11 cellular contexts compared by ENCODE assay signal in genomic region chrX:75038925-75039324, GRCh38.
A peak's percentile ranks its signal among the peaks of the same experiment; 100 is the strongest.
DNase-seq lines count a peak whose midpoint lies in the region; ATAC-seq, FAIRE-seq and TF ChIP-seq lines count a peak whose summit lies in the region.
"Had no signal": no experiment of that assay in that cellular context is flagged by ENCODE, and none has a peak within 500 bp of the region (broad histone marks: within the 10 kb centered on the region; RNA-seq: fewer than 3 reads in every experiment).

No MANE protein-coding gene starts in this region.

- dilution Hi-C loops in keratinocyte (cut with MboI; ENCODE audit: extremely low pct_ligation_motif_present, low sequenced_read_pairs), result no loop called here

- H3K79me2 ChIP-seq in GM23248 (ENCODE audit: insufficient read depth) (no peaks in the 10 kb centered on the region), keratinocyte (ENCODE audit: control insufficient read depth, insufficient read depth, low read length) (no peaks in the 10 kb centered on the region)
- H3K79me2 ChIP-seq: hepatocyte had no signal

- peaks cover 17% of the 10 kb centered on the region for H3K9me3 Mint-ChIP-seq in T-helper 2 cell treated with Interferon-gamma antibody and Interleukin-4, amounts not matched to agents 5 μg/mL and 100 μg/mL, for 36 hours
- H3K9me3 Mint-ChIP-seq in glutamatergic neuron (ENCODE audit: unreplicated experiment), result peaks cover 18% of the 10 kb centered on the region

- H3K4me1 Mint-ChIP-seq in T-helper 2 cell treated with Interferon-gamma antibody and Interleukin-4, amounts not matched to agents 5 μg/mL and 100 μg/mL, for 36 hours (ENCODE audit: low read depth), result no peaks in the 10 kb centered on the region
- no peaks in the 10 kb centered on the region for H3K4me1 Mint-ChIP-seq in glutamatergic neuron (ENCODE audit: low read depth, unreplicated experiment)

- WGBS in GM23248 (ENCODE audit: low coverage in 1 of 2, low lambda C conversion rate in 2 of 2, missing lambda C conversion rate in 2 of 2), 2 experiments, result 0 to 14% methylated on average over 1 of the region's 1 CpG

- DNase-seq in DMS53 (lab: John Stamatoyannopoulos, UW) (peak; percentile 41), DMS53 treated with DMSO at 0.1 percent for 48 hours (lab: John Stamatoyannopoulos, UW; ENCODE audit: unreplicated experiment) (no peak), GM23248 (peak; percentile 18), keratinocyte (ENCODE audit: low read depth, low spot score) (no peak), glutamatergic neuron (no peak)
- DNase-seq in T-helper 2 cell treated with Interferon-gamma antibody and Interleukin-4, amounts not matched to agents 5 μg/mL and 100 μg/mL, for 36 hours (ENCODE audit: low spot score), result peak; percentile 4
- DNase-seq in activated effector memory CD4-positive, alpha-beta T cell treated with anti-CD3 and anti-CD28 coated beads, Interleukin-2, amount 50 U/mL, for 16 hours, result no peak
- DNase-seq: activated CD8-positive, alpha-beta memory T cell treated with anti-CD3 and anti-CD28 coated beads, Interleukin-2, amount 50 U/mL, for 4 hours had no signal

- no peaks in the 10 kb centered on the region for H3K9me1 ChIP-seq in keratinocyte (ENCODE audit: control insufficient read depth, extremely low read depth, insufficient read depth, low read length)

- H3K27ac Mint-ChIP-seq in T-helper 2 cell treated with Interferon-gamma antibody and Interleukin-4, amounts not matched to agents 5 μg/mL and 100 μg/mL, for 36 hours, result no peak overlapping the region
- H3K27ac Mint-ChIP-seq in glutamatergic neuron (ENCODE audit: unreplicated experiment), result no peak overlapping the region

- no peak overlapping the region for H3K27ac ChIP-seq in GM23248
- no peak overlapping the region for H3K27ac ChIP-seq in keratinocyte (ENCODE audit: control insufficient read depth, insufficient read depth, low read length)
- H3K27ac ChIP-seq: hepatocyte had no signal

- no peak overlapping the region for H3K9ac ChIP-seq in GM23248
- H3K9ac ChIP-seq in keratinocyte (ENCODE audit: control insufficient read depth, extremely low read depth, insufficient read depth, low read length), result no peak overlapping the region

- no peaks in the 10 kb centered on the region for H3K9me2 ChIP-seq in GM23248 (ENCODE audit: insufficient read depth)

- TF ChIP-seq POLR2A in GM18505 (IDR thresholded peaks at IDR 0.05; ENCODE audit: borderline replicate concordance, extremely low read depth, insufficient read depth, insufficient read length), result no peak

- in situ Hi-C loops in GM23248 (cut with MboI), result no loop called here

- FAIRE-seq in keratinocyte (lab: Jason Lieb, UNC), result no peak
- FAIRE-seq: A204.1 had no signal

- H3K4me3 ChIP-seq in GM23248 (no peak overlapping the region), keratinocyte (ENCODE audit: control insufficient read depth in 2 of 3, extremely low read depth in 1 of 3, insufficient read depth in 2 of 3, low read depth in 1 of 3, low read length in 3 of 3) (no peak overlapping the region)
- H3K4me3 ChIP-seq: hepatocyte had no signal

- no peaks in the 10 kb centered on the region for H3K36me3 Mint-ChIP-seq in T-helper 2 cell treated with Interferon-gamma antibody and Interleukin-4, amounts not matched to agents 5 μg/mL and 100 μg/mL, for 36 hours (ENCODE audit: low read depth)
- peaks cover 15% of the 10 kb centered on the region for H3K36me3 Mint-ChIP-seq in glutamatergic neuron (ENCODE audit: unreplicated experiment)

- H3F3A ChIP-seq in GM23248 (ENCODE audit: insufficient read depth), result no peaks in the 10 kb centered on the region

- no peaks in the 10 kb centered on the region for H4K20me1 ChIP-seq in GM23248 (ENCODE audit: insufficient read depth)
- no peaks in the 10 kb centered on the region for H4K20me1 ChIP-seq in keratinocyte (ENCODE audit: control insufficient read depth, extremely low read depth, insufficient read depth, low read length)

- no peak overlapping the region for H3K4me3 Mint-ChIP-seq in T-helper 2 cell treated with Interferon-gamma antibody and Interleukin-4, amounts not matched to agents 5 μg/mL and 100 μg/mL, for 36 hours
- H3K4me3 Mint-ChIP-seq in glutamatergic neuron (ENCODE audit: unreplicated experiment), result no peak overlapping the region

- H2AFZ ChIP-seq in GM23248, result no peak overlapping the region
- no peak overlapping the region for H2AFZ ChIP-seq in keratinocyte (ENCODE audit: control insufficient read depth, low read length)
- H2AFZ ChIP-seq: hepatocyte had no signal

- H3K27me3 ChIP-seq in GM23248 (replicated peaks; ENCODE audit: insufficient read depth), result no peaks in the 10 kb centered on the region
- H3K27me3 ChIP-seq in keratinocyte (ENCODE audit: control insufficient read depth, extremely low read depth, insufficient read depth, low read length), result no peaks in the 10 kb centered on the region
- H3K27me3 ChIP-seq: hepatocyte had no signal

- H3K9me3 ChIP-seq in GM23248 (ENCODE audit: low read depth) (no peaks in the 10 kb centered on the region), keratinocyte (ENCODE audit: control insufficient read depth, low read depth, low read length) (no peaks in the 10 kb centered on the region)

- H3K4me1 ChIP-seq in GM23248 (ENCODE audit: insufficient read depth), result no peaks in the 10 kb centered on the region
- H3K4me1 ChIP-seq in keratinocyte (ENCODE audit: control insufficient read depth, extremely low read depth, insufficient read depth, low read length), result no peaks in the 10 kb centered on the region

- TF ChIP-seq CTCF in keratinocyte (optimal IDR thresholded peaks at IDR 0.05 in 1 of 3, IDR thresholded peaks at IDR 0.05 in 1 of 3, conservative IDR thresholded peaks at IDR 0.05 in 1 of 3; ENCODE audit: extremely low read depth in 1 of 3, insufficient read depth in 2 of 3, low read length in 3 of 3) (peak in 2 of 3 experiments; percentile 27 to 29), glutamatergic neuron (IDR thresholded peaks at IDR 0.05; ENCODE audit: partially characterized antibody, unreplicated experiment) (no peak)

- H3K36me3 ChIP-seq in GM23248 (ENCODE audit: low read depth) (no peaks in the 10 kb centered on the region), keratinocyte (ENCODE audit: control insufficient read depth in 2 of 2, extremely low read depth in 1 of 2, insufficient read depth in 2 of 2, low read length in 2 of 2) (no peaks in the 10 kb centered on the region)

- no peak overlapping the region for H3K4me2 ChIP-seq in GM23248 (ENCODE audit: unreplicated experiment)
- no peak overlapping the region for H3K4me2 ChIP-seq in keratinocyte (ENCODE audit: control insufficient read depth, extremely low read depth, insufficient read depth, low read depth, low read length)
- H3K4me2 ChIP-seq: hepatocyte had no signal

- H3K27me3 Mint-ChIP-seq in T-helper 2 cell treated with Interferon-gamma antibody and Interleukin-4, amounts not matched to agents 5 μg/mL and 100 μg/mL, for 36 hours (ENCODE audit: low read depth), result no peaks in the 10 kb centered on the region
- peaks cover 2% of the 10 kb centered on the region for H3K27me3 Mint-ChIP-seq in glutamatergic neuron (ENCODE audit: unreplicated experiment)

- no peak for ATAC-seq in GM18505 (IDR thresholded peaks at IDR 0.05; ENCODE audit: unreplicated experiment)

Comparison
In these comparisons a context has a peak if more than half of its experiments do, and no peak if none do; other contexts are left out.
1. DNase-seq: peak in DMS53 (single experiment), GM23248 (single experiment) and T-helper 2 cell treated with Interferon-gamma antibody and Interleukin-4, amounts not matched to agents 5 μg/mL and 100 μg/mL, for 36 hours (single experiment); none in DMS53 treated with DMSO at 0.1 percent for 48 hours (single experiment), keratinocyte (single experiment), glutamatergic neuron (single experiment) and activated effector memory CD4-positive, alpha-beta T cell treated with anti-CD3 and anti-CD28 coated beads, Interleukin-2, amount 50 U/mL, for 16 hours (single experiment).